ENCODE assay signal across 14 cellular contexts in genomic region chr11:34501962-34502361, GRCh38. TPM values are rescaled to one million over a fixed set of nuclear protein-coding genes. Genes with fewer than 3 reads are reported as not detected.
DNase-seq lines count a peak whose midpoint lies in the region; ATAC-seq and TF ChIP-seq lines count a peak whose summit lies in the region.
"Had no signal": no experiment of that assay in that cellular context is flagged by ENCODE, and none has a peak within 500 bp of the region (broad histone marks: within the 10 kb centered on the region; RNA-seq: fewer than 3 reads in every experiment).

No MANE protein-coding gene starts in this region.

- POLR2A ChIA-PET in PC-9 (lab: Charles Lee; ENCODE audit: unreplicated experiment): interaction anchor here (0.7 kb wide), 2 partner anchors 104 to 106 kb away, joined by 4 to 5 read pairs; no protein-coding TSS in a partner anchor

- intact Hi-C loops in PC-9 (cut with micrococcal nuclease; ENCODE audit: unreplicated experiment): loop anchor here (1.0 to 2.0 kb wide), 2 partner anchors 62 to 153 kb away; no protein-coding TSS in a partner anchor

- CTCF ChIA-PET in PC-9 (lab: Charles Lee): interaction anchor here (0.8 kb wide), 1 partner anchor 10 kb away, joined by 4 read pairs; no protein-coding TSS in a partner anchor

- H3K79me2 ChIP-seq in PC-9 (ENCODE audit: low read depth): no peaks in the 10 kb centered on the region

- TF ChIP-seq EP300 in suprapubic skin (IDR thresholded peaks at IDR 0.05): no peak

- H3K36me3 ChIP-seq in PC-9 (ENCODE audit: low read depth) (no peaks in the 10 kb centered on the region), suprapubic skin (no peaks in the 10 kb centered on the region)

- no peaks in the 10 kb centered on the region for H4K20me1 ChIP-seq in PC-9 (ENCODE audit: insufficient read depth)

- ATAC-seq in left lobe of liver: peak; percentile 51
- no peak for ATAC-seq in HG03354 (IDR thresholded peaks at IDR 0.05; ENCODE audit: poor library complexity, severe bottlenecking, unreplicated experiment)
- ATAC-seq in activated CD4-positive, CD25-positive, alpha-beta regulatory T cell treated with anti-CD3 and anti-CD28 coated beads, Interleukin-2, amount 50 U/mL, for 24 hours: no peak
- ATAC-seq: activated CD8-positive, alpha-beta T cell treated with anti-CD3 and anti-CD28 coated beads, Interleukin-2, amount 10 ng/mL, durations not matched to agents 7 days and 5 days; stimulated activated naive CD8-positive, alpha-beta T cell treated with anti-CD3 and anti-CD28 coated beads, Interleukin-15, amount 100 ng/mL, for 72 hours had no signal

- H3K4me3 ChIP-seq in PC-9 (peak overlapping the region; percentile 19; the same call in 1 of the 2 replicates), suprapubic skin (no peak overlapping the region)
- H3K4me3 ChIP-seq: skin epidermis had no signal

- H3K4me2 ChIP-seq in PC-9: peak overlapping the region; percentile 70

- H3K9me3 ChIP-seq in PC-9 (ENCODE audit: insufficient read depth, low read depth) (no peaks in the 10 kb centered on the region), suprapubic skin (no peaks in the 10 kb centered on the region)

- peak overlapping the region; percentile 17 for H2AFZ ChIP-seq in PC-9

- DNase-seq in EL: peak; percentile 17
- DNase-seq in PC-9: peak; percentile 38 to 63
- no peak for DNase-seq in left lobe of liver (ENCODE audit: low spot score)
- no peak for DNase-seq in suprapubic skin (ENCODE audit: low spot score in 2 of 2)
- DNase-seq in DMS53 treated with DMSO at 0.1 percent for 48 hours (lab: John Stamatoyannopoulos, UW; ENCODE audit: unreplicated experiment): no peak
- DNase-seq in epidermal melanocyte (ENCODE audit: insufficient read length, low spot score): no peak
- DNase-seq: activated CD8-positive, alpha-beta T cell treated with anti-CD3 and anti-CD28 coated beads, Interleukin-2, amount 10 ng/mL, durations not matched to agents 7 days and 5 days; activated gamma-delta T cell; CD4-positive, alpha-beta T cell; stimulated activated naive CD8-positive, alpha-beta T cell treated with anti-CD3 and anti-CD28 coated beads, Interleukin-15, amount 100 ng/mL, for 72 hours had no signal

- H3K27ac ChIP-seq in PC-9 (peak overlapping the region; percentile 93), suprapubic skin (peak overlapping the region; percentile 29)

- H3K27me3 ChIP-seq in PC-9 (ENCODE audit: insufficient read depth, low read depth): no peaks in the 10 kb centered on the region
- no peaks in the 10 kb centered on the region for H3K27me3 ChIP-seq in suprapubic skin

- H3K4me1 ChIP-seq in PC-9 (replicated peaks; ENCODE audit: insufficient read depth) (peaks cover 49% of the 10 kb centered on the region), suprapubic skin (peaks cover 14% of the 10 kb centered on the region)

- no peaks in the 10 kb centered on the region for H3K9me2 ChIP-seq in PC-9 (ENCODE audit: insufficient read depth)

- TF ChIP-seq POLR2A in suprapubic skin (IDR thresholded peaks at IDR 0.05): no peak

- WGBS in suprapubic skin: 15% methylated on average over 2 of the region's 2 CpGs

- H3F3A ChIP-seq in PC-9 (ENCODE audit: insufficient read depth, low read depth): peaks cover 36% of the 10 kb centered on the region

- TSS peak; percentile 86 for BruUV-seq in PC-9 (replicated peaks; lab: Mats Ljungman, UMichigan)

- TF ChIP-seq CTCF in PC-9 (conservative IDR thresholded peaks at IDR 0.05): no peak
- no peak for TF ChIP-seq CTCF in suprapubic skin (IDR thresholded peaks at IDR 0.05)

RNA-seq across cellular contexts. Expression of gene ELF5, which starts 11.6 kb away (rescaled TPM):
- total RNA-seq in PC-9 (2021) (0.38 and 0.61 TPM in 2 replicates), left lobe of liver (0.10 TPM), suprapubic skin (10 to 100 TPM in 3 of 4 donors, 1 to 10 TPM in 1; 7.9 to 20.4 (median 11.9) TPM)
- total RNA-seq: activated CD8-positive, alpha-beta T cell treated with anti-CD3 and anti-CD28 coated beads, Interleukin-2, amount 10 ng/mL, durations not matched to agents 7 days and 5 days; CD4-positive, alpha-beta T cell; SK-MEL-5 had no signal

Comparison
In these comparisons a context has a peak if more than half of its experiments do, and no peak if none do; other contexts are left out.
1. DNase-seq: peak in EL (single experiment) and PC-9 (2 of 2); none in left lobe of liver (single experiment), suprapubic skin (0 of 2), DMS53 treated with DMSO at 0.1 percent for 48 hours (single experiment) and epidermal melanocyte (single experiment).